8 cellular contexts compared by ENCODE assay signal in genomic region chr2:80073134-80073561, GRCh38.
A peak's percentile ranks its signal among the peaks of the same experiment; 100 is the strongest.
DNase-seq lines count a peak whose midpoint lies in the region; ATAC-seq and TF ChIP-seq lines count a peak whose summit lies in the region.

No MANE protein-coding gene starts in this region.

- no peaks in the 10 kb centered on the region for H3K36me3 ChIP-seq in GM23338 (ENCODE audit: insufficient read depth)
- no peaks in the 10 kb centered on the region for H3K36me3 ChIP-seq in neural cell (ENCODE audit: insufficient read depth, low read length)

- no peak for TF ChIP-seq EP300 in neural cell (conservative IDR thresholded peaks at IDR 0.05; ENCODE audit: poor library complexity, severe bottlenecking)

- no peaks in the 10 kb centered on the region for H3K9me3 ChIP-seq in neural cell (ENCODE audit: low read length)

- ATAC-seq in GM23338, result peak; percentile 90
- ATAC-seq in GM18517 (IDR thresholded peaks at IDR 0.05; ENCODE audit: unreplicated experiment), result no peak

- H3K27me3 Mint-ChIP-seq in GM23338 (ENCODE audit: insufficient read depth, low read depth, poor library complexity), result no peaks in the 10 kb centered on the region

- H3K27ac Mint-ChIP-seq in GM23338, result no peak overlapping the region

- peak; percentile 8 to 56 for DNase-seq in NCI-H446 (lab: John Stamatoyannopoulos, UW)
- no peak for DNase-seq in NCI-H446 treated with DMSO at 0.1 percent for 48 hours (lab: John Stamatoyannopoulos, UW)
- DNase-seq in GM23338 (ENCODE audit: low spot score), result peak; percentile 91
- peak; percentile 0 for DNase-seq in MV-4-11 (lab: John Stamatoyannopoulos, UW)
- DNase-seq in SKM-1 (lab: John Stamatoyannopoulos, UW; ENCODE audit: unreplicated experiment), result peak; percentile 9
- peak; percentile 47 for DNase-seq in fibroblast of gingiva (ENCODE audit: low read depth)

- H3K36me3 Mint-ChIP-seq in GM23338 (ENCODE audit: low read depth), result no peaks in the 10 kb centered on the region

- peaks cover 4% of the 10 kb centered on the region; the same call in 1 of the 2 replicates for H3K4me1 ChIP-seq in GM23338 (ENCODE audit: insufficient read depth)

- TF ChIP-seq CTCF in GM23338 (conservative IDR thresholded peaks at IDR 0.05; ENCODE audit: low read depth in 2 of 2) (peak; percentile 83 to 89), neural cell (IDR thresholded peaks at IDR 0.05; ENCODE audit: poor library complexity, severe bottlenecking) (peak; percentile 82)

- H3K27ac ChIP-seq in GM23338 (ENCODE audit: low read depth), result no peak overlapping the region
- no peak overlapping the region for H3K27ac ChIP-seq in neural cell (ENCODE audit: low read length)

- H3K9me2 ChIP-seq in GM23338 (ENCODE audit: insufficient read depth) (no peaks in the 10 kb centered on the region), neural cell (ENCODE audit: insufficient read depth, low read length) (no peaks in the 10 kb centered on the region)

- no peak overlapping the region for H2AFZ ChIP-seq in GM23338
- no peak overlapping the region for H2AFZ ChIP-seq in neural cell (ENCODE audit: low read depth, low read length)

- peaks cover 2% of the 10 kb centered on the region for H3K4me1 Mint-ChIP-seq in GM23338

- H3K79me2 ChIP-seq in GM23338 (replicated peaks; ENCODE audit: insufficient read depth), result no peaks in the 10 kb centered on the region
- no peaks in the 10 kb centered on the region for H3K79me2 ChIP-seq in neural cell (replicated peaks; ENCODE audit: insufficient read depth, low read length)

- H3K9ac ChIP-seq in neural cell (ENCODE audit: low read length), result no peak overlapping the region

- H3K4me2 ChIP-seq in GM23338, result no peak overlapping the region
- H3K4me2 ChIP-seq in neural cell (ENCODE audit: low read length), result no peak overlapping the region

- TF ChIP-seq RAD21 in neural cell (conservative IDR thresholded peaks at IDR 0.05), result peak; percentile 81

- no peaks in the 10 kb centered on the region for H3K9me3 Mint-ChIP-seq in GM23338

- H3K27me3 ChIP-seq in GM23338 (ENCODE audit: insufficient read depth), result no peaks in the 10 kb centered on the region
- H3K27me3 ChIP-seq in neural cell (ENCODE audit: insufficient read depth, low read depth, low read length), result no peaks in the 10 kb centered on the region

- no peaks in the 10 kb centered on the region for H3F3A ChIP-seq in GM23338 (replicated peaks; ENCODE audit: low read depth)
- H3F3A ChIP-seq in neural cell (ENCODE audit: insufficient read depth, low read length, poor library complexity, severe bottlenecking), result no peaks in the 10 kb centered on the region

- H3K4me3 ChIP-seq in GM23338, result no peak overlapping the region
- no peak overlapping the region for H3K4me3 ChIP-seq in neural cell (ENCODE audit: low read length)

- no peak overlapping the region for H3K4me3 Mint-ChIP-seq in GM23338

- no peaks in the 10 kb centered on the region for H4K20me1 ChIP-seq in GM23338 (replicated peaks; ENCODE audit: insufficient read depth)
- H4K20me1 ChIP-seq in neural cell (ENCODE audit: insufficient read depth), result no peaks in the 10 kb centered on the region

TF ChIP-seq in GM23338, 12 proteins besides CTCF, POLR2A, EP300 and RAD21:
- TF ChIP-seq ZNF331 (CRISPR knock-in tag; IDR thresholded peaks at IDR 0.05; ENCODE audit: low read depth), result no peak
- TF ChIP-seq NANOG (IDR thresholded peaks at IDR 0.05; ENCODE audit: borderline replicate concordance), result no peak
- no peak for TF ChIP-seq STAT1 (IDR thresholded peaks at IDR 0.05; ENCODE audit: unreplicated experiment)
- no peak for TF ChIP-seq EZH2phosphoT487 (IDR thresholded peaks at IDR 0.05; ENCODE audit: unreplicated experiment)
- no peak for TF ChIP-seq JUNB (IDR thresholded peaks at IDR 0.05; ENCODE audit: unreplicated experiment)
- TF ChIP-seq ETS1 (IDR thresholded peaks at IDR 0.05), result no peak

TF ChIP-seq in neural cell, 6 proteins besides CTCF, POLR2A, EP300 and RAD21:
- peak; percentile 82 for TF ChIP-seq SMC3 (conservative IDR thresholded peaks at IDR 0.05; ENCODE audit: poor library complexity)
- no peak for TF ChIP-seq EZH2 (IDR thresholded peaks at IDR 0.05; ENCODE audit: borderline replicate concordance, insufficient read depth, low read length, poor library complexity, severe bottlenecking)
- TF ChIP-seq TAF1 (IDR thresholded peaks at IDR 0.05; ENCODE audit: low read depth), result no peak
- TF ChIP-seq MXI1 (conservative IDR thresholded peaks at IDR 0.05; ENCODE audit: poor library complexity, severe bottlenecking), result no peak
